ENCODE assay signal across 21 cellular contexts in genomic region chr9:123337971-123338370, GRCh38. TPM values are rescaled to one million over a fixed set of nuclear protein-coding genes. Genes with fewer than 3 reads are reported as not detected.
DNase-seq lines count a peak whose midpoint lies in the region; ATAC-seq, FAIRE-seq and TF ChIP-seq lines count a peak whose summit lies in the region.
"Had no signal": no experiment of that assay in that cellular context is flagged by ENCODE, and none has a peak within 500 bp of the region (broad histone marks: within the 10 kb centered on the region; RNA-seq: fewer than 3 reads in every experiment).

No MANE protein-coding gene starts in this region.

- H3K27ac ChIP-seq in MM.1S (ENCODE audit: low read length) (peak overlapping the region; percentile 97; the same call in 1 of the 2 replicates), osteoblast (ENCODE audit: low read depth, low read length) (no peak overlapping the region)
- H3K27ac ChIP-seq: neutrophil, thyroid gland, WERI-Rb-1 had no signal

- H3K27me3 ChIP-seq in MM.1S (replicated peaks; ENCODE audit: insufficient read depth, low read length) (no peaks in the 10 kb centered on the region), osteoblast (ENCODE audit: insufficient read depth, low read length) (no peaks in the 10 kb centered on the region)
- H3K27me3 ChIP-seq: MG63, thyroid gland had no signal

- H3K36me3 ChIP-seq in MM.1S (replicated peaks; ENCODE audit: insufficient read depth, low read length): no peaks in the 10 kb centered on the region
- H3K36me3 ChIP-seq in osteoblast (ENCODE audit: insufficient read depth, low read length): no peaks in the 10 kb centered on the region
- H3K36me3 ChIP-seq: MG63, neutrophil, thyroid gland, WERI-Rb-1 had no signal

- H3K4me1 Mint-ChIP-seq in activated naive CD8-positive, alpha-beta T cell treated with anti-CD3 and anti-CD28 coated beads, Interleukin-2, amount 50 U/mL, for 24 hours: peaks cover 70% of the 10 kb centered on the region

- TF ChIP-seq CTCF in MM.1S (IDR thresholded peaks at IDR 0.05; ENCODE audit: low read length) (no peak), osteoblast (IDR thresholded peaks at IDR 0.05; ENCODE audit: extremely low read depth, low read depth, low read length) (no peak)

- TF ChIP-seq POLR2A in GM12891 (IDR thresholded peaks at IDR 0.05; ENCODE audit: low read depth, low read length): no peak

- peaks cover 2% of the 10 kb centered on the region for H3K9me3 Mint-ChIP-seq in activated naive CD8-positive, alpha-beta T cell treated with anti-CD3 and anti-CD28 coated beads, Interleukin-2, amount 50 U/mL, for 24 hours
- H3K9me3 Mint-ChIP-seq: endodermal cell had no signal

- peaks cover 58% of the 10 kb centered on the region for H3K4me1 ChIP-seq in MM.1S (ENCODE audit: low read length)
- peaks cover 10% of the 10 kb centered on the region for H3K4me1 ChIP-seq in osteoblast (ENCODE audit: insufficient read depth, low read length)

- ATAC-seq in activated naive CD8-positive, alpha-beta T cell treated with anti-CD3 and anti-CD28 coated beads, Interleukin-2, amount 50 U/mL, for 24 hours: no peak
- ATAC-seq: left colon had no signal

- no peaks in the 10 kb centered on the region for H3K9me2 ChIP-seq in MM.1S (replicated peaks; ENCODE audit: insufficient read depth, low read length)

- DNase-seq in GM12891 (ENCODE audit: insufficient read length, low spot score): no peak
- no peak for DNase-seq in MM.1S
- peak; percentile 39 for DNase-seq in activated naive CD8-positive, alpha-beta T cell treated with anti-CD3 and anti-CD28 coated beads, Interleukin-2, amount 50 U/mL, for 24 hours
- peak; percentile 30 for DNase-seq in osteoblast (ENCODE audit: insufficient read length, low spot score, missing footprints)
- no peak for DNase-seq in nucleus accumbens (lab: John Stamatoyannopoulos, UW)
- no peak for DNase-seq in central memory CD4-positive, alpha-beta T cell
- no peak for DNase-seq in NCI-H446 (lab: John Stamatoyannopoulos, UW)
- DNase-seq: activated CD4-positive, alpha-beta T cell treated with anti-CD3 and anti-CD28 coated beads, Interleukin-2, amount 50 U/mL, for 4 hours; activated naive CD4-positive, alpha-beta T cell treated with anti-CD3 and anti-CD28 coated beads, Interleukin-2, amount 50 U/mL, for 16 hours; activated T-cell treated with anti-CD3 and anti-CD28 coated beads, Interleukin-2, amount 50 U/mL, for 1 hour; endodermal cell; HCEC 1CT; left colon; MG63; midbrain; NCI-H187 treated with DMSO at 0.1 percent for 48 hours; retina; thyroid gland; WERI-Rb-1 had no signal

- FAIRE-seq in GM12891 (lab: Jason Lieb, UNC): no peak

- no peaks in the 10 kb centered on the region for H4K20me1 ChIP-seq in MM.1S (ENCODE audit: insufficient read depth, low read length)
- H4K20me1 ChIP-seq in osteoblast (ENCODE audit: insufficient read depth, low read length): no peaks in the 10 kb centered on the region

- no peak overlapping the region for H3K4me3 Mint-ChIP-seq in activated naive CD8-positive, alpha-beta T cell treated with anti-CD3 and anti-CD28 coated beads, Interleukin-2, amount 50 U/mL, for 24 hours
- H3K4me3 Mint-ChIP-seq: endodermal cell had no signal

- H3K4me3 ChIP-seq in MM.1S (ENCODE audit: low read length) (no peak overlapping the region), osteoblast (ENCODE audit: insufficient read depth, low read length) (no peak overlapping the region)
- H3K4me3 ChIP-seq: MG63, thyroid gland had no signal

- H3K4me2 ChIP-seq in MM.1S (ENCODE audit: low read depth, low read length): peak overlapping the region; percentile 89; the same call in 1 of the 2 replicates
- H3K4me2 ChIP-seq in osteoblast (ENCODE audit: insufficient read depth, low read length): no peak overlapping the region

- H3F3A ChIP-seq in MM.1S (ENCODE audit: insufficient read depth, low read length): peaks cover 29% of the 10 kb centered on the region

- peak overlapping the region; percentile 40 for H3K27ac Mint-ChIP-seq in activated naive CD8-positive, alpha-beta T cell treated with anti-CD3 and anti-CD28 coated beads, Interleukin-2, amount 50 U/mL, for 24 hours
- H3K27ac Mint-ChIP-seq: endodermal cell had no signal

- H2AFZ ChIP-seq in MM.1S (ENCODE audit: low read length) (no peak overlapping the region), osteoblast (ENCODE audit: low read length) (no peak overlapping the region)

- H3K36me3 Mint-ChIP-seq in activated naive CD8-positive, alpha-beta T cell treated with anti-CD3 and anti-CD28 coated beads, Interleukin-2, amount 50 U/mL, for 24 hours (ENCODE audit: low read depth): no peaks in the 10 kb centered on the region

- H3K9me3 ChIP-seq in MM.1S (replicated peaks; ENCODE audit: insufficient read depth, low read length) (no peaks in the 10 kb centered on the region), osteoblast (ENCODE audit: low read depth, low read length) (no peaks in the 10 kb centered on the region)
- H3K9me3 ChIP-seq: MG63, neutrophil, thyroid gland had no signal

- H3K79me2 ChIP-seq in MM.1S (ENCODE audit: low read length): no peaks in the 10 kb centered on the region
- no peaks in the 10 kb centered on the region for H3K79me2 ChIP-seq in osteoblast (ENCODE audit: insufficient read depth, low read length)

- H3K9ac ChIP-seq in MM.1S (ENCODE audit: low read length): peak overlapping the region; percentile 90; the same call in 1 of the 2 replicates

- no peaks in the 10 kb centered on the region for H3K27me3 Mint-ChIP-seq in activated naive CD8-positive, alpha-beta T cell treated with anti-CD3 and anti-CD28 coated beads, Interleukin-2, amount 50 U/mL, for 24 hours

TF ChIP-seq in GM12891, 5 proteins besides CTCF, POLR2A, EP300 and RAD21:
- no peak for TF ChIP-seq POLR2AphosphoS5 (IDR thresholded peaks at IDR 0.05; ENCODE audit: low read depth, low read length)
- 0 out of 2 replicates have a peak, but pooled peaks have one; percentile 16 for TF ChIP-seq POU2F2 (IDR thresholded peaks at IDR 0.05; ENCODE audit: low read depth, low read length)

RNA-seq across cellular contexts. Expression of gene CRB2, which starts 18.0 kb away (rescaled TPM):
- 0.53 TPM for polyA plus RNA-seq in GM12891 (2012; ENCODE audit: low read depth, missing spikeins)
- total RNA-seq in osteoblast: not detected in 2 replicates
- total RNA-seq: NCI-H460 had no signal

Comparison
In these comparisons a context has a peak if more than half of its experiments do, and no peak if none do; other contexts are left out.
1. DNase-seq: peak in activated naive CD8-positive, alpha-beta T cell treated with anti-CD3 and anti-CD28 coated beads, Interleukin-2, amount 50 U/mL, for 24 hours (single experiment) and osteoblast (single experiment); none in GM12891 (single experiment), MM.1S (single experiment), nucleus accumbens (0 of 56), central memory CD4-positive, alpha-beta T cell (single experiment) and NCI-H446 (0 of 2).